ENCODE assay signal across 8 cellular contexts in genomic region chr9:26566141-26566540, GRCh38.
"Had no signal": no experiment of that assay in that cellular context is flagged by ENCODE, and none has a peak within 500 bp of the region (broad histone marks: within the 10 kb centered on the region; RNA-seq: fewer than 3 reads in every experiment).

No MANE protein-coding gene starts in this region.

- ATAC-seq: HCT116, HepG2 had no signal

- H3K4me3 ChIP-seq: GM23248, HAP-1 had no signal

- DNase-seq: GM23248, GOT3, H7, HFFc6, KBM-7 had no signal

- H3K9me3 ChIP-seq: HAP-1 had no signal

- H3K9ac ChIP-seq: GM23248 had no signal

- H3K36me3 ChIP-seq: HAP-1 had no signal

- H3K27ac ChIP-seq: GM23248 had no signal

- FAIRE-seq: HepG2 had no signal

- H3K4me1 ChIP-seq: HAP-1 had no signal

- H2AFZ ChIP-seq: GM23248 had no signal
